8 cellular contexts compared by ENCODE assay signal in the genomic region with DNA sequence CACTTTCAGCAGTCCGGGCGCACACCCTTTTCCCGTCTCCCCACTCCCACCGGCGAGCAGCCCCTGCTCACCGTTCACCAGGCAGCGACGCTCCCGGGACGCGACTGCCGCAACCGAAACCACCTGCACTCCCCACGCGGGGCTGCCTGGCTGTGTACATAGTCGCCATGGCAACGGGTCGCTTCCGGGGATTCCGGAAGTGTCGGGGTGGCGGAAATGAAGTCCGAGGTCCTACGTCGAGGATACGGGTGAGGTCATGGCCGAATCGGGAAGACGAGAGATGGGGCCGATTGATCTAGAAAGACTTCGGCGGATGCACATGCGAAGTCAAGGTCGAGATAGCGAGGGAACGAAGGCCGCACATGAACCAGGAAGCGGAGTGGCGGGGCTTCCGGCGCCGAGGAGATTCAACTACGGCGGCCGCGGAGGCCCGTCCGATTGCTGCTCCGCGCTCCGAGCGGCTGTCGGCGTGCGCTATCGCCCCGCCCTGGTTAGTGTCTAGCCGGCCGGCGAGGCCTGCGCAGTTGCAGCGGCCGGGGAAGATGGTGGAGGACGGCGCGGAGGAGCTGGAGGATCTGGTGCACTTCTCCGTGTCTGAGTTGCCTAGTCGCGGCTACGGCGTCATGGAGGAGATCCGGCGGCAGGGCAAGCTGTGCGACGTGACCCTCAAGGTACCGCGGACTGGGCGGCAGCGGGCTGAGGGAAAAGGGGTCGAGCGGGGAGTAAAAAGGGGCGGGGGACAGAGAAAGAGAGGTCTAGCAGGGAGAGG. TPM values are rescaled to one million over a fixed set of nuclear protein-coding genes. Genes with fewer than 3 reads are reported as not detected.
DNase-seq lines count a peak whose midpoint lies in the region; ATAC-seq lines count a peak whose summit lies in the region.

A gene with protein sequence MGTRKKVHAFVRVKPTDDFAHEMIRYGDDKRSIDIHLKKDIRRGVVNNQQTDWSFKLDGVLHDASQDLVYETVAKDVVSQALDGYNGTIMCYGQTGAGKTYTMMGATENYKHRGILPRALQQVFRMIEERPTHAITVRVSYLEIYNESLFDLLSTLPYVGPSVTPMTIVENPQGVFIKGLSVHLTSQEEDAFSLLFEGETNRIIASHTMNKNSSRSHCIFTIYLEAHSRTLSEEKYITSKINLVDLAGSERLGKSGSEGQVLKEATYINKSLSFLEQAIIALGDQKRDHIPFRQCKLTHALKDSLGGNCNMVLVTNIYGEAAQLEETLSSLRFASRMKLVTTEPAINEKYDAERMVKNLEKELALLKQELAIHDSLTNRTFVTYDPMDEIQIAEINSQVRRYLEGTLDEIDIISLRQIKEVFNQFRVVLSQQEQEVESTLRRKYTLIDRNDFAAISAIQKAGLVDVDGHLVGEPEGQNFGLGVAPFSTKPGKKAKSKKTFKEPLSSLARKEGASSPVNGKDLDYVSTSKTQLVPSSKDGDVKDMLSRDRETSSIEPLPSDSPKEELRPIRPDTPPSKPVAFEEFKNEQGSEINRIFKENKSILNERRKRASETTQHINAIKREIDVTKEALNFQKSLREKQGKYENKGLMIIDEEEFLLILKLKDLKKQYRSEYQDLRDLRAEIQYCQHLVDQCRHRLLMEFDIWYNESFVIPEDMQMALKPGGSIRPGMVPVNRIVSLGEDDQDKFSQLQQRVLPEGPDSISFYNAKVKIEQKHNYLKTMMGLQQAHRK (minus strand): TSS at position 376 of the 769 bp plus-strand sequence. CDS start 5,425 bp downstream, outside the sequence.
A gene (plus strand): TSS at position 521 of the 769 bp plus-strand sequence. CDS start 22 bp downstream, at position 543.

- H3K4me2 ChIP-seq in mesendoderm (ENCODE audit: low read length), result peak within 1 kb of the TSS; percentile 93

- no peaks in the 10 kb centered on the region for H3K9me3 ChIP-seq in endocrine pancreas (ENCODE audit: control insufficient read depth, low read length)

- H3K79me2 ChIP-seq in mesendoderm (ENCODE audit: control insufficient read depth, insufficient read depth, low read length), result peaks cover 29% of the 10 kb centered on the region

- peak within 1 kb of the TSS; percentile 46 for H3K27ac ChIP-seq in mesendoderm (ENCODE audit: low read depth, low read length)

- H3K4me1 Mint-ChIP-seq in activated CD8-positive, alpha-beta memory T cell treated with anti-CD3 and anti-CD28 coated beads, Interleukin-2, amount 10 ng/mL, durations not matched to agents 7 days and 5 days, result peaks cover 36% of the 10 kb centered on the region

- H3K36me3 ChIP-seq in endocrine pancreas (ENCODE audit: control insufficient read depth, insufficient read depth, low read length) (no peaks in the 10 kb centered on the region), mesendoderm (ENCODE audit: control insufficient read depth, insufficient read depth, low read length) (no peaks in the 10 kb centered on the region)

- H3K4ac ChIP-seq in mesendoderm (ENCODE audit: low read depth, low read length), result no peak within 1 kb of the TSS

- ATAC-seq in GM19468 (IDR thresholded peaks at IDR 0.05; ENCODE audit: extremely low read depth, unreplicated experiment), result peak; percentile 62
- ATAC-seq in activated CD8-positive, alpha-beta memory T cell treated with anti-CD3 and anti-CD28 coated beads, Interleukin-2, amount 10 ng/mL, durations not matched to agents 7 days and 5 days, result peak; percentile 87

- no peaks in the 10 kb centered on the region for H3K9me3 Mint-ChIP-seq in activated CD8-positive, alpha-beta memory T cell treated with anti-CD3 and anti-CD28 coated beads, Interleukin-2, amount 10 ng/mL, durations not matched to agents 7 days and 5 days (ENCODE audit: low read depth)

- peak within 1 kb of the TSS; percentile 95 for H3K23ac ChIP-seq in mesendoderm (ENCODE audit: low read length)

- H3K9ac ChIP-seq in endocrine pancreas (ENCODE audit: control insufficient read depth, insufficient read depth, low read length), result peak within 1 kb of the TSS; percentile 99
- peak within 1 kb of the TSS; percentile 93 for H3K9ac ChIP-seq in mesendoderm (ENCODE audit: low read length)

- H2BK120ac ChIP-seq in mesendoderm (ENCODE audit: low read depth, low read length), result no peak within 1 kb of the TSS

- DNase-seq in COLO829 (ENCODE audit: low spot score), result peak; percentile 96
- peak; percentile 85 for DNase-seq in HS-5 (ENCODE audit: low read depth)
- DNase-seq in NOMO-1 (lab: John Stamatoyannopoulos, UW; ENCODE audit: unreplicated experiment in 2 of 2), result peak; percentile 91 to 93
- DNase-seq in activated CD8-positive, alpha-beta memory T cell treated with anti-CD3 and anti-CD28 coated beads, Interleukin-2, amount 10 ng/mL, durations not matched to agents 7 days and 5 days, result peak; percentile 98
- peak; percentile 97 for DNase-seq in mesendoderm
- DNase-seq in stimulated activated CD8-positive, alpha-beta memory T cell treated with anti-CD3 and anti-CD28 coated beads, Interleukin-12 subunit alpha, Interleukin-12 subunit beta, amount 100 ng/mL, for 4 hours (ENCODE audit: low read depth), result peak; percentile 91

- H2AK5ac ChIP-seq in mesendoderm (ENCODE audit: low read length), result no peak within 1 kb of the TSS

- peak within 1 kb of the TSS; percentile 99 for H3K56ac ChIP-seq in mesendoderm (ENCODE audit: low read length)

- peak within 1 kb of the TSS; percentile 74 for H3K4me3 ChIP-seq in endocrine pancreas (ENCODE audit: control insufficient read depth, insufficient read depth, low read length)
- H3K4me3 ChIP-seq in mesendoderm (ENCODE audit: low read length), result peak within 1 kb of the TSS; percentile 94

- H4K8ac ChIP-seq in mesendoderm (ENCODE audit: low read depth, low read length), result no peak within 1 kb of the TSS

- H2BK5ac ChIP-seq in mesendoderm (ENCODE audit: low read length), result peak within 1 kb of the TSS; percentile 97

- peak within 1 kb of the TSS; percentile 77 for H3K18ac ChIP-seq in mesendoderm (ENCODE audit: low read length)

- no peaks in the 10 kb centered on the region for H3K27me3 ChIP-seq in endocrine pancreas (ENCODE audit: control insufficient read depth, insufficient read depth, low read length)
- H3K27me3 ChIP-seq in mesendoderm (ENCODE audit: insufficient read depth, low read length, poor library complexity), result no peaks in the 10 kb centered on the region

- H3K4me3 Mint-ChIP-seq in activated CD8-positive, alpha-beta memory T cell treated with anti-CD3 and anti-CD28 coated beads, Interleukin-2, amount 10 ng/mL, durations not matched to agents 7 days and 5 days, result peak within 1 kb of the TSS; percentile 88

- H4K5ac ChIP-seq in mesendoderm (ENCODE audit: low read length), result no peak within 1 kb of the TSS

- peaks cover 16% of the 10 kb centered on the region for H3K79me1 ChIP-seq in mesendoderm (ENCODE audit: low read length)

- CTCF ChIA-PET in activated CD8-positive, alpha-beta memory T cell treated with anti-CD3 and anti-CD28 coated beads, Interleukin-2, amount 10 ng/mL, durations not matched to agents 7 days and 5 days (lab: Charles Lee), result interaction anchor here (0.8 to 1.2 kb wide), 2 partner anchors 117 to 119 kb away, joined by 3 to 4 read pairs; a partner anchor contains a TSS

- no peaks in the 10 kb centered on the region for H3K27me3 Mint-ChIP-seq in activated CD8-positive, alpha-beta memory T cell treated with anti-CD3 and anti-CD28 coated beads, Interleukin-2, amount 10 ng/mL, durations not matched to agents 7 days and 5 days

- H3K36me3 Mint-ChIP-seq in activated CD8-positive, alpha-beta memory T cell treated with anti-CD3 and anti-CD28 coated beads, Interleukin-2, amount 10 ng/mL, durations not matched to agents 7 days and 5 days, result peaks cover 6% of the 10 kb centered on the region

- H2BK15ac ChIP-seq in mesendoderm (replicated peaks; ENCODE audit: low read depth), result no peak within 1 kb of the TSS

- peak within 1 kb of the TSS; percentile 100 for H3K27ac Mint-ChIP-seq in activated CD8-positive, alpha-beta memory T cell treated with anti-CD3 and anti-CD28 coated beads, Interleukin-2, amount 10 ng/mL, durations not matched to agents 7 days and 5 days

- WGBS in mesendoderm (ENCODE audit: extremely low coverage, insufficient coverage, low lambda C conversion rate), result no CpG with 5 or more reads among the region's 82 CpGs

- H3K4me1 ChIP-seq in endocrine pancreas (ENCODE audit: control insufficient read depth, insufficient read depth, low read length) (no peaks in the 10 kb centered on the region), mesendoderm (ENCODE audit: control insufficient read depth, low read depth, low read length) (no peaks in the 10 kb centered on the region)

RNA-seq across cellular contexts. Expression of the first gene that starts in this region (rescaled TPM):
- 1 to 10 TPM; 3.7 to 5.8 TPM for total RNA-seq in activated CD8-positive, alpha-beta memory T cell treated with anti-CD3 and anti-CD28 coated beads, Interleukin-2, amount 10 ng/mL, durations not matched to agents 7 days and 5 days
- 8.0 TPM for polyA plus RNA-seq in mesendoderm (2013, experiment 1 of 2)
- 7.6 TPM for polyA plus RNA-seq in mesendoderm (2013, experiment 2 of 2)

RNA-seq across cellular contexts. Expression of the second gene that starts in this region (rescaled TPM):
- 10 to 100 TPM; 25.1 to 33.5 TPM for total RNA-seq in activated CD8-positive, alpha-beta memory T cell treated with anti-CD3 and anti-CD28 coated beads, Interleukin-2, amount 10 ng/mL, durations not matched to agents 7 days and 5 days
- 13.6 TPM for polyA plus RNA-seq in mesendoderm (2013, experiment 1 of 2)
- 13.6 TPM for polyA plus RNA-seq in mesendoderm (2013, experiment 2 of 2)

Comparison
In these comparisons a context has a peak if more than half of its experiments do, and no peak if none do; other contexts are left out.
1. Peak in every context shown above with its lines: DNase-seq, ATAC-seq, H3K4me3 ChIP-seq and H3K27ac ChIP-seq.